9 cellular contexts compared by ENCODE assay signal in genomic region chr7:22856437-22856836, GRCh38. TPM values are rescaled to one million over a fixed set of nuclear protein-coding genes. Genes with fewer than 3 reads are reported as not detected.
A peak's percentile ranks its signal among the peaks of the same experiment; 100 is the strongest.
DNase-seq lines count a peak whose midpoint lies in the region; TF ChIP-seq lines count a peak whose summit lies in the region.
"Had no signal": no experiment of that assay in that cellular context is flagged by ENCODE, and none has a peak within 500 bp of the region (broad histone marks: within the 10 kb centered on the region; RNA-seq: fewer than 3 reads in every experiment).

No MANE protein-coding gene starts in this region.

- H3K9me3 Mint-ChIP-seq in activated CD4-positive, alpha-beta T cell treated with anti-CD3 and anti-CD28 coated beads, Interleukin-2, amount 10 ng/mL, durations not matched to agents 24 days and 14 days: no peaks in the 10 kb centered on the region
- H3K9me3 Mint-ChIP-seq: dendritic cell treated with granulocyte-macrophage colony-stimulating factor and Interleukin-4, amounts not matched to agents 40 ng/mL and 50 ng/mL, for 4 days had no signal

- H3K4me2 ChIP-seq in mammary epithelial cell (ENCODE audit: insufficient read depth, low read depth, low read length): peak overlapping the region; percentile 93
- peak overlapping the region; percentile 92 for H3K4me2 ChIP-seq in smooth muscle cell

- H3K9me3 ChIP-seq in NT2/D1 (ENCODE audit: insufficient read depth, low read length): no peaks in the 10 kb centered on the region
- H3K9me3 ChIP-seq in mammary epithelial cell (replicated peaks; ENCODE audit: insufficient read depth, low read length): no peaks in the 10 kb centered on the region
- no peaks in the 10 kb centered on the region for H3K9me3 ChIP-seq in smooth muscle cell (replicated peaks; ENCODE audit: low read depth)

- peaks cover 47% of the 10 kb centered on the region for H3K36me3 Mint-ChIP-seq in activated CD4-positive, alpha-beta T cell treated with anti-CD3 and anti-CD28 coated beads, Interleukin-2, amount 10 ng/mL, durations not matched to agents 24 days and 14 days (ENCODE audit: low read depth)

- H3K9ac ChIP-seq in NT2/D1 (ENCODE audit: insufficient read length, low read depth) (peak overlapping the region; percentile 96), mammary epithelial cell (ENCODE audit: insufficient read depth, low read length) (peak overlapping the region; percentile 78), smooth muscle cell (ENCODE audit: low read depth) (no peak overlapping the region)

- TF ChIP-seq CTCF in mammary epithelial cell (conservative IDR thresholded peaks at IDR 0.05 in 1 of 2, IDR thresholded peaks at IDR 0.05 in 1 of 2; ENCODE audit: extremely low read depth in 1 of 2, insufficient read depth in 1 of 2, low read depth in 1 of 2, low read length in 2 of 2) (no peak), smooth muscle cell (IDR thresholded peaks at IDR 0.05; ENCODE audit: borderline replicate concordance, insufficient read depth, poor library complexity, severe bottlenecking) (no peak)

- CTCF ChIA-PET in mammary epithelial cell (lab: Charles Lee; ENCODE audit: low non-redundant PET): no interaction called here

- no peaks in the 10 kb centered on the region for H3K27me3 Mint-ChIP-seq in activated CD4-positive, alpha-beta T cell treated with anti-CD3 and anti-CD28 coated beads, Interleukin-2, amount 10 ng/mL, durations not matched to agents 24 days and 14 days

- WGBS in mammary epithelial cell (ENCODE audit: low coverage, missing lambda C conversion rate): 28% methylated on average over 2 of the region's 2 CpGs
- 88% methylated on average over 2 of the region's 2 CpGs for WGBS in smooth muscle cell (ENCODE audit: low lambda C conversion rate)

- in situ Hi-C loops in mammary epithelial cell (cut with MboI; ENCODE audit: low sequenced_read_pairs in 2 of 2): loop anchor here in 1 of 2 donors (10.0 kb wide), 1 partner anchor 198 kb away; no protein-coding TSS in a partner anchor

- H3K4me1 ChIP-seq in NT2/D1 (ENCODE audit: insufficient read depth, insufficient read length) (peaks cover 4% of the 10 kb centered on the region), mammary epithelial cell (ENCODE audit: insufficient read depth, low read length) (peaks cover 54% of the 10 kb centered on the region), smooth muscle cell (ENCODE audit: low read depth) (peaks cover 18% of the 10 kb centered on the region)

- no peaks in the 10 kb centered on the region for H4K20me1 ChIP-seq in mammary epithelial cell (ENCODE audit: insufficient read depth, low read length)
- H4K20me1 ChIP-seq in smooth muscle cell (ENCODE audit: low read depth): no peaks in the 10 kb centered on the region

- no peak for DNase-seq in activated CD4-positive, alpha-beta T cell treated with anti-CD3 and anti-CD28 coated beads, Interleukin-2, amount 10 ng/mL, durations not matched to agents 24 days and 14 days
- DNase-seq in activated CD4-positive, alpha-beta T cell treated with anti-CD3 and anti-CD28 coated beads for 48 hours: no peak
- no peak for DNase-seq in NT2/D1 (ENCODE audit: low read depth, low spot score)
- DNase-seq in mammary epithelial cell: no peak
- no peak for DNase-seq in smooth muscle cell (lab: John Stamatoyannopoulos, UW; ENCODE audit: unreplicated experiment)
- no peak for DNase-seq in NCI-H187 treated with DMSO at 0.1 percent for 48 hours (lab: John Stamatoyannopoulos, UW)
- DNase-seq in NCI-H510A treated with DMSO at 0.1 percent for 48 hours (lab: John Stamatoyannopoulos, UW): no peak
- no peak for DNase-seq in NCI-H1048 (lab: John Stamatoyannopoulos, UW)

- H3K27ac ChIP-seq in mammary epithelial cell (ENCODE audit: insufficient read depth, low read depth, low read length) (peak overlapping the region; percentile 99), smooth muscle cell (ENCODE audit: low read depth) (peak overlapping the region; percentile 98)

- H3K79me2 ChIP-seq in mammary epithelial cell (ENCODE audit: insufficient read depth, low read length): peaks cover 24% of the 10 kb centered on the region
- no peaks in the 10 kb centered on the region for H3K79me2 ChIP-seq in smooth muscle cell (ENCODE audit: low read depth)

- BruUV-seq in mammary epithelial cell (replicated peaks; lab: Mats Ljungman, UMichigan): no TSS peak

- peaks cover 37% of the 10 kb centered on the region for H3K4me1 Mint-ChIP-seq in activated CD4-positive, alpha-beta T cell treated with anti-CD3 and anti-CD28 coated beads, Interleukin-2, amount 10 ng/mL, durations not matched to agents 24 days and 14 days

- H3K27me3 ChIP-seq in NT2/D1 (ENCODE audit: insufficient read depth, insufficient read length) (no peaks in the 10 kb centered on the region), mammary epithelial cell (ENCODE audit: insufficient read depth, low read length) (no peaks in the 10 kb centered on the region), smooth muscle cell (ENCODE audit: low read depth) (no peaks in the 10 kb centered on the region)

- H3K4me3 ChIP-seq in NT2/D1 (ENCODE audit: insufficient read length, low read depth) (no peak overlapping the region), mammary epithelial cell (replicated peaks in 1 of 3; ENCODE audit: insufficient read depth in 1 of 3, low read depth in 2 of 3, low read length in 3 of 3) (peak overlapping the region in 2 of 3 experiments; percentile 75 to 77), smooth muscle cell (no peak overlapping the region)

- H2AFZ ChIP-seq in mammary epithelial cell (ENCODE audit: low read depth, low read length) (no peak overlapping the region), smooth muscle cell (ENCODE audit: low read depth) (no peak overlapping the region)

- intact Hi-C loops in activated CD4-positive, alpha-beta T cell treated with anti-CD3 and anti-CD28 coated beads, Interleukin-2, amount 10 ng/mL, durations not matched to agents 24 days and 14 days (cut with micrococcal nuclease): loop anchor here (10.0 kb wide), 1 partner anchor 328 kb away; the partner anchor contains the start of gene NUP42
- intact Hi-C loops in mammary epithelial cell (cut with micrococcal nuclease): loop anchor here (10.0 kb wide), 1 partner anchor 192 kb away; no protein-coding TSS in a partner anchor

- H3F3A ChIP-seq in smooth muscle cell (ENCODE audit: low read depth): peaks cover 46% of the 10 kb centered on the region

- peak overlapping the region; percentile 76 for H3K4me3 Mint-ChIP-seq in activated CD4-positive, alpha-beta T cell treated with anti-CD3 and anti-CD28 coated beads, Interleukin-2, amount 10 ng/mL, durations not matched to agents 24 days and 14 days
- H3K4me3 Mint-ChIP-seq: dendritic cell treated with granulocyte-macrophage colony-stimulating factor and Interleukin-4, amounts not matched to agents 40 ng/mL and 50 ng/mL, for 4 days had no signal

- peak overlapping the region; percentile 12 for H3K27ac Mint-ChIP-seq in activated CD4-positive, alpha-beta T cell treated with anti-CD3 and anti-CD28 coated beads, Interleukin-2, amount 10 ng/mL, durations not matched to agents 24 days and 14 days
- H3K27ac Mint-ChIP-seq: dendritic cell treated with granulocyte-macrophage colony-stimulating factor and Interleukin-4, amounts not matched to agents 40 ng/mL and 50 ng/mL, for 4 days had no signal

- H3K36me3 ChIP-seq in NT2/D1 (ENCODE audit: insufficient read depth, insufficient read length, low read length) (peaks cover 65% of the 10 kb centered on the region), mammary epithelial cell (ENCODE audit: insufficient read depth, low read length) (peaks cover 17% of the 10 kb centered on the region), smooth muscle cell (ENCODE audit: low read depth) (no peaks in the 10 kb centered on the region)

- dilution Hi-C loops in mammary epithelial cell (cut with HindIII; ENCODE audit: low sequenced_read_pairs): no loop called here

RNA-seq across cellular contexts. Expression of gene TOMM7, which starts 33.8 kb away (rescaled TPM):
- total RNA-seq in activated CD4-positive, alpha-beta T cell treated with anti-CD3 and anti-CD28 coated beads, Interleukin-2, amount 10 ng/mL, durations not matched to agents 24 days and 14 days: 196 and 201 TPM in 2 replicates
- 100 to 1,000 TPM in 1 of 2 donors, 10 to 100 TPM in 1; 77.5 to 239 TPM for total RNA-seq in mammary epithelial cell
- polyA plus RNA-seq in mammary epithelial cell: 267 TPM
- polyA minus RNA-seq in mammary epithelial cell: 104 TPM
- total RNA-seq in smooth muscle cell: 78.1 and 202 TPM in 2 replicates
- polyA plus RNA-seq in smooth muscle cell: 285 and 293 TPM in 2 replicates

Comparison
In these comparisons a context has a peak if more than half of its experiments do, and no peak if none do; other contexts are left out.
1. H3K4me3 ChIP-seq: peak in mammary epithelial cell (2 of 3); none in NT2/D1 (single experiment) and smooth muscle cell (single experiment).